22 cellular contexts compared by ENCODE assay signal in genomic region chr20:18324596-18325089, GRCh38.
"Had no signal": no experiment of that assay in that cellular context is flagged by ENCODE, and none has a peak within 500 bp of the region (broad histone marks: within the 10 kb centered on the region; RNA-seq: fewer than 3 reads in every experiment).

No MANE protein-coding gene starts in this region.

- H3K4me3 Mint-ChIP-seq: mesothelial cell of epicardium; natural killer cell treated with Interleukin-12 subunit alpha and Interleukin-12 subunit beta and Interleukin-15 and Interleukin-18, amount 100 ng/mL, for 72 hours; T-helper 17 cell had no signal

- H3K4me1 Mint-ChIP-seq: T-helper 17 cell had no signal

- H3K27ac Mint-ChIP-seq: mesothelial cell of epicardium; natural killer cell treated with Interleukin-12 subunit alpha and Interleukin-12 subunit beta and Interleukin-15 and Interleukin-18, amount 100 ng/mL, for 72 hours; T-helper 17 cell had no signal

- H3K4me3 ChIP-seq: esophagus muscularis mucosa, gastroesophageal sphincter, lung, tibial artery had no signal

- H3K9me3 Mint-ChIP-seq: natural killer cell treated with Interleukin-12 subunit alpha and Interleukin-12 subunit beta and Interleukin-15 and Interleukin-18, amount 100 ng/mL, for 72 hours had no signal

- H3K27ac ChIP-seq: esophagus muscularis mucosa, gastroesophageal sphincter, tibial artery, VCaP had no signal

- H3K27me3 Mint-ChIP-seq: natural killer cell treated with Interleukin-12 subunit alpha and Interleukin-12 subunit beta and Interleukin-15 and Interleukin-18, amount 100 ng/mL, for 72 hours; T-helper 17 cell had no signal

- DNase-seq: activated CD4-positive, alpha-beta T cell treated with anti-CD3 and anti-CD28 coated beads for 1 hour; activated CD8-positive, alpha-beta memory T cell treated with anti-CD3 and anti-CD28 coated beads for 24 hours; activated CD8-positive, alpha-beta memory T cell treated with anti-CD3 and anti-CD28 coated beads, Interleukin-2, amount 50 U/mL, for 48 hours; activated effector memory CD4-positive, alpha-beta T cell treated with anti-CD3 and anti-CD28 coated beads, Interleukin-2, amount 50 U/mL, for 16 hours; activated naive CD4-positive, alpha-beta T cell treated with anti-CD3 and anti-CD28 coated beads, Interleukin-2, amount 50 U/mL, for 16 hours; activated T-cell treated with anti-CD3 and anti-CD28 coated beads, Interleukin-2, amount 50 U/mL, for 48 hours; cerebellar nuclear complex; cortex of kidney; effector CD4-positive, alpha-beta T cell; nucleus accumbens; stimulated activated CD4-positive, alpha-beta T cell treated with anti-CD3 and anti-CD28 coated beads, Interleukin-12 subunit alpha, Interleukin-12 subunit beta, amount 100 ng/mL, for 4 hours; stimulated activated naive CD8-positive, alpha-beta T cell treated with anti-CD3 and anti-CD28 coated beads, Interleukin-15, Interleukin-2, amounts not matched to agents 100 U/mL and 50 U/mL, for 24 hours; substantia nigra; T-helper 17 cell; tibial artery had no signal

- H3K4me1 ChIP-seq: esophagus muscularis mucosa, gastroesophageal sphincter, tibial artery had no signal

- H3K27me3 ChIP-seq: esophagus muscularis mucosa, gastroesophageal sphincter, tibial artery had no signal

- H3K36me3 ChIP-seq: esophagus muscularis mucosa, gastroesophageal sphincter, tibial artery had no signal

- ATAC-seq: gastroesophageal sphincter; left lobe of liver; natural killer cell treated with Interleukin-12 subunit alpha and Interleukin-12 subunit beta and Interleukin-15 and Interleukin-18, amount 100 ng/mL, for 72 hours; stimulated activated naive CD8-positive, alpha-beta T cell treated with anti-CD3 and anti-CD28 coated beads, Interleukin-15, Interleukin-2, amounts not matched to agents 100 U/mL and 50 U/mL, for 24 hours; T-helper 17 cell had no signal
